Comparison of ENCODE assay signal across 8 cellular contexts in genomic region chr16:3123986-3124886, GRCh38. TPM values are rescaled to one million over a fixed set of nuclear protein-coding genes. Genes with fewer than 3 reads are reported as not detected.
DNase-seq lines count a peak whose midpoint lies in the region; TF ChIP-seq lines count a peak whose summit lies in the region.

No MANE protein-coding gene starts in this region.

- no peak overlapping the region for H2BK12ac ChIP-seq in H9 (ENCODE audit: insufficient read length, low read depth, low read length)

- no peaks in the 10 kb centered on the region for H4K20me1 ChIP-seq in H9 (ENCODE audit: control insufficient read depth, insufficient read depth, insufficient read length)

- TF ChIP-seq POLR2A in Raji (IDR thresholded peaks at IDR 0.05; ENCODE audit: insufficient read depth, low read depth, low read length) = peak; percentile 62

- WGBS in H9 (ENCODE audit: extremely low coverage, insufficient read length, low lambda C conversion rate) = no CpG with 5 or more reads among the region's 72 CpGs

- no peaks in the 10 kb centered on the region for H3K9me3 ChIP-seq in H9 (ENCODE audit: control insufficient read depth, low read depth, low read length)
- H3K9me3 ChIP-seq in neuron (ENCODE audit: low read length) = no peaks in the 10 kb centered on the region

- peak; percentile 89 for DNase-seq in GDM1 (lab: John Stamatoyannopoulos, UW)
- peak; percentile 97 for DNase-seq in H9
- peak; percentile 95 for DNase-seq in M059J (ENCODE audit: low read depth)
- DNase-seq in activated effector memory CD4-positive, alpha-beta T cell treated with anti-CD3 and anti-CD28 coated beads, Interleukin-2, amount 50 U/mL, for 16 hours = peak; percentile 99
- DNase-seq in fibroblast of villous mesenchyme (ENCODE audit: low read depth) = peak; percentile 93
- DNase-seq in stromal cell of bone marrow (ENCODE audit: low read depth) = peak; percentile 90

- H4K5ac ChIP-seq in H9 (ENCODE audit: insufficient read length, low read depth, low read length) = no peak overlapping the region

- peak overlapping the region; percentile 85 to 92 for H3K4me3 Mint-ChIP-seq in H9

- peak overlapping the region; percentile 87 for H3K4me3 ChIP-seq in fibroblast of villous mesenchyme (ENCODE audit: low read depth, low read length)
- peak overlapping the region; percentile 83 for H3K4me3 ChIP-seq in neuron (ENCODE audit: low read length)

- H3K36me3 ChIP-seq in neuron (ENCODE audit: insufficient read depth, low read length) = peaks cover 39% of the 10 kb centered on the region

- H2BK15ac ChIP-seq in H9 (ENCODE audit: low read depth, low read length) = no peak overlapping the region

- peak overlapping the region; percentile 46; the same call in 1 of the 2 replicates for H3K14ac ChIP-seq in H9 (ENCODE audit: insufficient read depth, low read length)

- H3K4me1 Mint-ChIP-seq in H9 = peaks cover 39 to 43% of the 10 kb centered on the region in 2 experiments

- no peak overlapping the region for H2BK5ac ChIP-seq in H9 (ENCODE audit: insufficient read length, low read length)

- no peaks in the 10 kb centered on the region for H3K79me2 ChIP-seq in H9 (ENCODE audit: insufficient read depth, low read length)

- no peak overlapping the region for H2BK20ac ChIP-seq in H9 (ENCODE audit: low read depth, low read length, poor library complexity, severe bottlenecking)

- H3K79me1 ChIP-seq in H9 (ENCODE audit: insufficient read depth, low read depth, low read length, poor library complexity, severe bottlenecking) = no peaks in the 10 kb centered on the region

- peak overlapping the region; percentile 70 for H3K4me2 ChIP-seq in H9 (ENCODE audit: insufficient read depth, insufficient read length, low read length)

- no peak overlapping the region for H4K91ac ChIP-seq in H9 (ENCODE audit: insufficient read length, low read depth, low read length)

- H3K23ac ChIP-seq in H9 (ENCODE audit: insufficient read length, low read depth, low read length) = no peak overlapping the region

- no peak overlapping the region for H2BK120ac ChIP-seq in H9 (ENCODE audit: low read depth, low read length, poor library complexity, severe bottlenecking)

- peak overlapping the region; percentile 19 to 96 (median 94); a peak in 4 of 7 replicates for H3K27ac Mint-ChIP-seq in H9

- H3K4me1 ChIP-seq in H9 (ENCODE audit: insufficient read depth, low read length) = peaks cover 3% of the 10 kb centered on the region; the same call in 1 of the 2 replicates
- peaks cover 16% of the 10 kb centered on the region for H3K4me1 ChIP-seq in neuron (ENCODE audit: insufficient read depth, low read length)

- H2AK5ac ChIP-seq in H9 (ENCODE audit: insufficient read length, low read length) = no peak overlapping the region

- peaks cover 13% of the 10 kb centered on the region for H3K23me2 ChIP-seq in H9 (ENCODE audit: insufficient read length, low read depth, low read length, poor library complexity, severe bottlenecking)

- no peak overlapping the region for H3K4ac ChIP-seq in H9 (ENCODE audit: low read depth, low read length)

- no peak overlapping the region for H3K18ac ChIP-seq in H9 (ENCODE audit: insufficient read length, low read depth, low read length)

- H3K36me3 Mint-ChIP-seq in H9 (ENCODE audit: insufficient read depth in 1 of 3, low read depth in 3 of 3) = peaks cover 5 to 26% (median 19%) of the 10 kb centered on the region in 3 experiments

- H2AFZ ChIP-seq in H9 (ENCODE audit: low read length) (no peak overlapping the region), neuron (ENCODE audit: low read depth, low read length) (peak overlapping the region; percentile 21)

- no peak overlapping the region for H4K8ac ChIP-seq in H9 (replicated peaks; ENCODE audit: insufficient read length, low read depth, low read length)

- H3T11ph ChIP-seq in H9 (ENCODE audit: low read length) = no peak overlapping the region

- no peaks in the 10 kb centered on the region for H3K9me3 Mint-ChIP-seq in H9

- H3K27me3 ChIP-seq in H9 (ENCODE audit: insufficient read depth, low read length) = no peaks in the 10 kb centered on the region
- H3K27me3 ChIP-seq in neuron (ENCODE audit: insufficient read depth, low read length) = no peaks in the 10 kb centered on the region

- no peak overlapping the region for H3K56ac ChIP-seq in H9 (ENCODE audit: insufficient read length, low read depth, low read length)

- H3K27ac ChIP-seq in H9 (ENCODE audit: insufficient read length, low read depth, low read length) = no peak overlapping the region

- H3K9ac ChIP-seq in H9 (ENCODE audit: extremely low read depth, insufficient read length, low read length) = peak overlapping the region; percentile 49

- TF ChIP-seq CTCF in H9 (conservative IDR thresholded peaks at IDR 0.05) (peak; percentile 40; the same call in 2 of the 3 replicates), fibroblast of villous mesenchyme (IDR thresholded peaks at IDR 0.05; ENCODE audit: insufficient read depth, low read depth, low read length) (no peak)

- H3K27me3 Mint-ChIP-seq in H9 (ENCODE audit: low read depth) = no peaks in the 10 kb centered on the region; the same call in 1 of the 2 replicates

RNA-seq across cellular contexts. Expression of gene ZNF213, which starts 10.6 kb away (rescaled TPM):
- 6.2 and 6.4 TPM in 2 replicates for total RNA-seq in H9 (2021)
- 1.1 and 6.2 TPM in 2 replicates for total RNA-seq in M059J (2014; rRNA removed; shearing (Covaris generic))
- total RNA-seq in fibroblast of villous mesenchyme = 3.5 and 5.5 TPM in 2 replicates

RNA-seq across cellular contexts. Expression of gene ZNF205, which starts 11.8 kb away (rescaled TPM):
- total RNA-seq in H9 (2021) (16.8 and 18.8 TPM in 2 replicates), fibroblast of villous mesenchyme (14.2 and 18.4 TPM in 2 replicates)
- total RNA-seq in M059J (2014; rRNA removed; shearing (Covaris generic)) = 13.5 and 15.4 TPM in 2 replicates

RNA-seq across cellular contexts. Expression of gene ZSCAN10, which starts 25.1 kb away (rescaled TPM):
- total RNA-seq in H9 (2021) (207 and 212 TPM in 2 replicates), fibroblast of villous mesenchyme (under 0.01 TPM in 1 of 2 replicates, not detected in the other)
- total RNA-seq in M059J (2014; rRNA removed; shearing (Covaris generic)) = not detected in 2 replicates

RNA-seq across cellular contexts. Expression of gene IL32, which starts 58.8 kb away (rescaled TPM):
- total RNA-seq in H9 (2021) (2.0 and 2.6 TPM in 2 replicates), fibroblast of villous mesenchyme (12.6 and 25.0 TPM in 2 replicates)
- total RNA-seq in M059J (2014; rRNA removed; shearing (Covaris generic)) = 51.5 and 62.5 TPM in 2 replicates

Comparison
In these comparisons a context has a peak if more than half of its experiments do, and no peak if none do; other contexts are left out.
1. RNA of gene ZSCAN10, which starts 25.1 kb away (total RNA-seq): 207 to 212 TPM in H9; not detected in M059J and under 0.01 TPM in fibroblast of villous mesenchyme; every median in the first group is over 100 times any median in the second.
2. Peak in every context shown above with its lines, with median percentiles within 50 percentile points of each other: DNase-seq.